In genomic region chr12:116582610-116583009, GRCh38 we compare ENCODE assay signal across 1 cellular context.
TF ChIP-seq lines count a peak whose summit lies in the region.

No MANE protein-coding gene starts in this region.

TF ChIP-seq in SK-N-SH treated with all-trans-retinoic acid at 6 μM for 48 hours, 23 proteins besides CTCF, POLR2A, EP300 and RAD21 (continued from another document):
- TF ChIP-seq, protein P1, sequence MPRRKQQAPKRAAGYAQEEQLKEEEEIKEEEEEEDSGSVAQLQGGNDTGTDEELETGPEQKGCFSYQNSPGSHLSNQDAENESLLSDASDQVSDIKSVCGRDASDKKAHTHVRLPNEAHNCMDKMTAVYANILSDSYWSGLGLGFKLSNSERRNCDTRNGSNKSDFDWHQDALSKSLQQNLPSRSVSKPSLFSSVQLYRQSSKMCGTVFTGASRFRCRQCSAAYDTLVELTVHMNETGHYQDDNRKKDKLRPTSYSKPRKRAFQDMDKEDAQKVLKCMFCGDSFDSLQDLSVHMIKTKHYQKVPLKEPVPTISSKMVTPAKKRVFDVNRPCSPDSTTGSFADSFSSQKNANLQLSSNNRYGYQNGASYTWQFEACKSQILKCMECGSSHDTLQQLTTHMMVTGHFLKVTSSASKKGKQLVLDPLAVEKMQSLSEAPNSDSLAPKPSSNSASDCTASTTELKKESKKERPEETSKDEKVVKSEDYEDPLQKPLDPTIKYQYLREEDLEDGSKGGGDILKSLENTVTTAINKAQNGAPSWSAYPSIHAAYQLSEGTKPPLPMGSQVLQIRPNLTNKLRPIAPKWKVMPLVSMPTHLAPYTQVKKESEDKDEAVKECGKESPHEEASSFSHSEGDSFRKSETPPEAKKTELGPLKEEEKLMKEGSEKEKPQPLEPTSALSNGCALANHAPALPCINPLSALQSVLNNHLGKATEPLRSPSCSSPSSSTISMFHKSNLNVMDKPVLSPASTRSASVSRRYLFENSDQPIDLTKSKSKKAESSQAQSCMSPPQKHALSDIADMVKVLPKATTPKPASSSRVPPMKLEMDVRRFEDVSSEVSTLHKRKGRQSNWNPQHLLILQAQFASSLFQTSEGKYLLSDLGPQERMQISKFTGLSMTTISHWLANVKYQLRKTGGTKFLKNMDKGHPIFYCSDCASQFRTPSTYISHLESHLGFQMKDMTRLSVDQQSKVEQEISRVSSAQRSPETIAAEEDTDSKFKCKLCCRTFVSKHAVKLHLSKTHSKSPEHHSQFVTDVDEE (CRISPR knock-in tag; IDR thresholded peaks at IDR 0.05): no peak
- no peak for TF ChIP-seq ZNF8 (CRISPR knock-in tag; IDR thresholded peaks at IDR 0.05)
- TF ChIP-seq ARNTL (CRISPR knock-in tag; IDR thresholded peaks at IDR 0.05; ENCODE audit: borderline replicate concordance, low read depth): no peak
- no peak for TF ChIP-seq PATZ1 (CRISPR knock-in tag; IDR thresholded peaks at IDR 0.05; ENCODE audit: borderline replicate concordance)
